Comparison of ENCODE assay signal across 24 cellular contexts in genomic region chr12:131908082-131908715, GRCh38. TPM values are rescaled to one million over a fixed set of nuclear protein-coding genes. Genes with fewer than 3 reads are reported as not detected.
DNase-seq lines count a peak whose midpoint lies in the region; ATAC-seq, FAIRE-seq and TF ChIP-seq lines count a peak whose summit lies in the region.
"Had no signal": no experiment of that assay in that cellular context is flagged by ENCODE, and none has a peak within 500 bp of the region (broad histone marks: within the 10 kb centered on the region; RNA-seq: fewer than 3 reads in every experiment).

No MANE protein-coding gene starts in this region.

- no peaks in the 10 kb centered on the region for H3K36me3 Mint-ChIP-seq in activated T-helper 17 cell treated with anti-CD3 and anti-CD28 coated beads, Interleukin-2, amount 50 U/mL, for 72 hours (ENCODE audit: low read depth)

- TF ChIP-seq CTCF in GM06990 (IDR thresholded peaks at IDR 0.05; ENCODE audit: insufficient read depth, low read length, poor library complexity, severe bottlenecking) (no peak), kidney (IDR thresholded peaks at IDR 0.05; ENCODE audit: borderline replicate concordance, extremely low read depth, insufficient read depth) (no peak), spleen (IDR thresholded peaks at IDR 0.05 in 8 of 11, conservative IDR thresholded peaks at IDR 0.05 in 3 of 11) (no peak)

- H3K9me3 Mint-ChIP-seq in activated T-helper 17 cell treated with anti-CD3 and anti-CD28 coated beads, Interleukin-2, amount 50 U/mL, for 72 hours, result no peaks in the 10 kb centered on the region
- H3K9me3 Mint-ChIP-seq: CD14-positive monocyte, HFFc6 had no signal

- peak; percentile 9 for DNase-seq in GM06990 (ENCODE audit: extremely low read depth, insufficient read length)
- DNase-seq in kidney, result peak; percentile 80
- DNase-seq in spleen, result peak; percentile 71
- no peak for DNase-seq in kidney tubule cell (ENCODE audit: low spot score)
- DNase-seq: DMS53; GDM1; H7; HFFc6; NCI-H1092 treated with DMSO at 0.1 percent for 48 hours; NCI-H2081; NCI-H2171; NCI-H345; NCI-H524; NCI-H774; NK-92 treated with Interleukin-12 subunit alpha and Interleukin-12 subunit beta, amount 100 ng/mL, for 24 hours had no signal

- peaks cover 98% of the 10 kb centered on the region for H4K20me1 ChIP-seq in BLaER1

- no peak overlapping the region for H3K4me3 ChIP-seq in BLaER1
- H3K4me3 ChIP-seq in GM06990 (replicated peaks; ENCODE audit: low read depth, low read length), result no peak overlapping the region
- no peak overlapping the region for H3K4me3 ChIP-seq in kidney (ENCODE audit: low read length in 2 of 2)
- H3K4me3 ChIP-seq in spleen, result no peak overlapping the region
- H3K4me3 ChIP-seq: SJSA1 had no signal

- H3K27ac Mint-ChIP-seq in activated T-helper 17 cell treated with anti-CD3 and anti-CD28 coated beads, Interleukin-2, amount 50 U/mL, for 72 hours, result no peak overlapping the region
- H3K27ac Mint-ChIP-seq: CD14-positive monocyte, HFFc6 had no signal

- TF ChIP-seq POLR2A in spleen (IDR thresholded peaks at IDR 0.05), result no peak

- ATAC-seq in HG03196 (IDR thresholded peaks at IDR 0.05; ENCODE audit: unreplicated experiment), result no peak
- no peak for ATAC-seq in activated T-helper 17 cell treated with anti-CD3 and anti-CD28 coated beads, Interleukin-2, amount 50 U/mL, for 72 hours (replicated peaks)
- ATAC-seq: Panc1 had no signal

- intact Hi-C loops in kidney (cut with DNase I), result no loop called here
- intact Hi-C loops in spleen (cut with DNase I; ENCODE audit: low total_unique reads), result no loop called here

- 93 to 97% (median 96%) methylated on average over 36 to 63 of the region's 63 CpGs for WGBS in spleen, 5 donors

- H3K27me3 ChIP-seq in BLaER1 (no peaks in the 10 kb centered on the region), GM06990 (replicated peaks; ENCODE audit: control insufficient read depth, insufficient read depth, low read length) (no peaks in the 10 kb centered on the region), spleen (replicated peaks in 1 of 7) (no peaks in the 10 kb centered on the region)
- H3K27me3 ChIP-seq: SJSA1 had no signal

- H3K4me2 ChIP-seq in BLaER1, result peak overlapping the region; percentile 91
- H3K4me2 ChIP-seq: KMS-11 had no signal

- H3K27me3 Mint-ChIP-seq in activated T-helper 17 cell treated with anti-CD3 and anti-CD28 coated beads, Interleukin-2, amount 50 U/mL, for 72 hours, result no peaks in the 10 kb centered on the region

- FAIRE-seq in kidney (lab: Jason Lieb, UNC), result no peak
- FAIRE-seq: D721Med had no signal

- no peaks in the 10 kb centered on the region for H3K4me1 Mint-ChIP-seq in activated T-helper 17 cell treated with anti-CD3 and anti-CD28 coated beads, Interleukin-2, amount 50 U/mL, for 72 hours
- H3K4me1 Mint-ChIP-seq: CD14-positive monocyte had no signal

- no peak overlapping the region for H3K4me3 Mint-ChIP-seq in activated T-helper 17 cell treated with anti-CD3 and anti-CD28 coated beads, Interleukin-2, amount 50 U/mL, for 72 hours
- H3K4me3 Mint-ChIP-seq: CD14-positive monocyte, HFFc6 had no signal

- H3K9me3 ChIP-seq in BLaER1, result no peaks in the 10 kb centered on the region
- no peaks in the 10 kb centered on the region for H3K9me3 ChIP-seq in kidney (ENCODE audit: control insufficient read depth in 1 of 2, low read length in 2 of 2)
- no peaks in the 10 kb centered on the region for H3K9me3 ChIP-seq in spleen
- H3K9me3 ChIP-seq: SJSA1 had no signal

- H3K9ac ChIP-seq in BLaER1 (no peak overlapping the region), kidney (ENCODE audit: low read length in 2 of 2) (no peak overlapping the region)
- H3K9ac ChIP-seq: KMS-11 had no signal

- H3K36me3 ChIP-seq in BLaER1 (peaks cover 97% of the 10 kb centered on the region), GM06990 (ENCODE audit: control insufficient read depth, insufficient read depth, low read length) (peaks cover 7% of the 10 kb centered on the region), kidney (ENCODE audit: control insufficient read depth in 1 of 2, insufficient read depth in 2 of 2, low read length in 2 of 2) (peaks cover 10 to 25% of the 10 kb centered on the region in 2 donors), spleen (peaks cover 3 to 91% (median 59%) of the 10 kb centered on the region in 6 donors)

- H3K27ac ChIP-seq in BLaER1 (no peak overlapping the region), kidney (ENCODE audit: low read depth in 2 of 2, low read length in 2 of 2) (no peak overlapping the region), spleen (no peak overlapping the region)
- H3K27ac ChIP-seq: HL-60, KMS-11, SJSA1 had no signal

- H3K4me1 ChIP-seq in BLaER1 (peaks cover 78% of the 10 kb centered on the region), kidney (ENCODE audit: control insufficient read depth in 1 of 2, insufficient read depth in 1 of 2, low read depth in 1 of 2, low read length in 2 of 2) (peaks cover 0 to 1% of the 10 kb centered on the region in 2 donors), spleen (peaks cover 5 to 60% (median 32%) of the 10 kb centered on the region in 6 donors)

RNA-seq across cellular contexts. Expression of gene ULK1, which starts 13.8 kb away (rescaled TPM):
- 33.4 TPM for total RNA-seq in kidney
- polyA plus RNA-seq in kidney (ENCODE audit: insufficient read depth, low read depth, low replicate concordance), result 11.4 TPM
- 10 to 100 TPM; 30.2 to 60.7 (median 55.0) TPM for total RNA-seq in spleen
- 10 to 100 TPM in 2 of 3 donors, 1 to 10 TPM in 1; 9.9 to 35.1 (median 25.3) TPM for polyA plus RNA-seq in spleen
- 10 to 100 TPM; 14.7 to 21.5 TPM for total RNA-seq in activated T-helper 17 cell treated with anti-CD3 and anti-CD28 coated beads, Interleukin-2, amount 50 U/mL, for 72 hours

RNA-seq across cellular contexts. Expression of gene PUS1, which starts 20.9 kb away (rescaled TPM):
- total RNA-seq in kidney (28.8 TPM), spleen (10 to 100 TPM; 16.0 to 42.7 (median 23.3) TPM)
- polyA plus RNA-seq in kidney (ENCODE audit: insufficient read depth, low read depth, low replicate concordance) (16.1 TPM), spleen (10 to 100 TPM; 30.0 to 46.5 (median 41.3) TPM)
- total RNA-seq in activated T-helper 17 cell treated with anti-CD3 and anti-CD28 coated beads, Interleukin-2, amount 50 U/mL, for 72 hours, result 10 to 100 TPM; 31.5 to 75.2 TPM

RNA-seq across cellular contexts. Expression of gene EP400, which starts 41.5 kb away (rescaled TPM):
- total RNA-seq in kidney, result 44.7 TPM
- polyA plus RNA-seq in kidney (ENCODE audit: insufficient read depth, low read depth, low replicate concordance), result 7.5 TPM
- 10 to 100 TPM; 41.1 to 70.2 (median 48.3) TPM for total RNA-seq in spleen
- 10 to 100 TPM; 11.8 to 20.8 (median 17.5) TPM for polyA plus RNA-seq in spleen
- total RNA-seq in activated T-helper 17 cell treated with anti-CD3 and anti-CD28 coated beads, Interleukin-2, amount 50 U/mL, for 72 hours, result 10 to 100 TPM; 47.1 to 60.0 TPM
